Comparison of ENCODE assay signal across 8 cellular contexts in the genomic region with DNA sequence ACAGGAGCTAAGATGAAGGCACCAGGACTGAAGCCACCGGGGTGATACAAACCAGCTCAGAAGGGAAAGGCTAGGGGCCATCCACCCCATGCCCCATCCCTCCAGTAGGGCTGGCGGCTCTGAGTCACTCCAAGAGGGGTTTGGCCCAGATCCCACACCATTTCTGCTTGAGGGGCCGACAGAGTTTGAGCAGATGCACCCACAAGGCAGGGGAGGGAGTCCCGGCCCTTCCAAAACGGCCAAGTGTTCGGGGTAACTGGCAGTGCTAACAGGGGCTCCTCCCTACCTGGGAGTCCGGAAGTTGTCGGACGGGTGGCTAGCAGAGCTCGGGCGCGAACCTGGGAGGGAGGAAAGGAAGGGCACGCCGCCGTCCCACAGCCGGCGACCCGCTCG. TPM values are rescaled to one million over a fixed set of nuclear protein-coding genes. Genes with fewer than 3 reads are reported as not detected.
A peak's percentile ranks its signal among the peaks of the same experiment; 100 is the strongest.
DNase-seq lines count a peak whose midpoint lies in the region; ATAC-seq and TF ChIP-seq lines count a peak whose summit lies in the region.

No MANE protein-coding gene starts in this region.

- CTCF ChIA-PET in BJ (lab: Yijun Ruan, JAX) = interaction anchor here (0.6 to 1.4 kb wide), 3 partner anchors 45 to 110 kb away, joined by 3 to 4 read pairs (median 4); a partner anchor contains a TSS

- no peaks in the 10 kb centered on the region for H3K9me3 ChIP-seq in fibroblast of lung (ENCODE audit: control insufficient read depth, insufficient read depth, low read depth, low read length)
- H3K9me3 ChIP-seq in neuronal stem cell (replicated peaks in 1 of 2; ENCODE audit: control insufficient read depth in 2 of 2, insufficient read depth in 1 of 2, low read depth in 1 of 2, low read length in 2 of 2) = no peaks in the 10 kb centered on the region

- DNase-seq in BJ (ENCODE audit: low read depth) (no peak), fibroblast of lung (ENCODE audit: low read depth in 2 of 2) (peak; percentile 49 to 60), neuronal stem cell (ENCODE audit: low spot score) (no peak), SIG-M5 (lab: John Stamatoyannopoulos, UW) (no peak)

- H2BK120ac ChIP-seq in neuronal stem cell (ENCODE audit: low read depth, low read length) = no peak overlapping the region

- peak overlapping the region; percentile 61 for H3K27ac ChIP-seq in fibroblast of lung (ENCODE audit: insufficient read depth, low read length)
- no peak overlapping the region for H3K27ac ChIP-seq in neuronal stem cell (replicated peaks; ENCODE audit: low read length)

- ATAC-seq in GM19324 (IDR thresholded peaks at IDR 0.05; ENCODE audit: low FRiP score, unreplicated experiment) (peak; percentile 14), HG03460 (IDR thresholded peaks at IDR 0.05; ENCODE audit: unreplicated experiment) (peak; percentile 20), HG03097 (IDR thresholded peaks at IDR 0.05; ENCODE audit: low FRiP score, unreplicated experiment) (no peak)
- peak; percentile 15 to 17 for ATAC-seq in activated CD4-positive, CD25-positive, alpha-beta regulatory T cell treated with anti-CD3 and anti-CD28 coated beads, Interleukin-2, amount 50 U/mL, for 24 hours

- H3K27me3 ChIP-seq in BJ (ENCODE audit: control insufficient read depth, insufficient read depth, low read length) (no peaks in the 10 kb centered on the region), fibroblast of lung (ENCODE audit: control insufficient read depth, insufficient read depth, low read length) (no peaks in the 10 kb centered on the region), neuronal stem cell (ENCODE audit: control insufficient read depth in 3 of 3, insufficient read depth in 3 of 3, low read depth in 1 of 3, low read length in 3 of 3) (no peaks in the 10 kb centered on the region)

- no peak overlapping the region for H2AFZ ChIP-seq in fibroblast of lung (ENCODE audit: low read length)
- H2AFZ ChIP-seq in neuronal stem cell (ENCODE audit: low read length) = peak overlapping the region; percentile 70

- H3K4ac ChIP-seq in neuronal stem cell (ENCODE audit: low read length) = no peak overlapping the region

- no peak overlapping the region for H2BK5ac ChIP-seq in neuronal stem cell (ENCODE audit: low read length)

- H2AK5ac ChIP-seq in neuronal stem cell (ENCODE audit: low read depth, low read length) = no peak overlapping the region

- POLR2A ChIA-PET in BJ (lab: Charles Lee) = no interaction called here

- no peak overlapping the region for H4K8ac ChIP-seq in neuronal stem cell (ENCODE audit: low read depth, low read length)

- TF ChIP-seq CTCF in BJ (IDR thresholded peaks at IDR 0.05; ENCODE audit: insufficient read depth, low read depth, low read length) = no peak
- no peak for TF ChIP-seq CTCF in fibroblast of lung (conservative IDR thresholded peaks at IDR 0.05 in 1 of 2, IDR thresholded peaks at IDR 0.05 in 1 of 2; ENCODE audit: low read depth in 1 of 2, low read length in 2 of 2)

- peak overlapping the region; percentile 71 for H3K18ac ChIP-seq in neuronal stem cell (ENCODE audit: low read length)

- H4K91ac ChIP-seq in neuronal stem cell (ENCODE audit: low read depth, low read length, poor library complexity) = no peak overlapping the region

- H3K9ac ChIP-seq in fibroblast of lung (ENCODE audit: insufficient read depth, low read length) (peak overlapping the region; percentile 66), neuronal stem cell (ENCODE audit: low read depth, low read length, poor library complexity) (peak overlapping the region; percentile 63)

- peaks cover 4% of the 10 kb centered on the region for H3K79me1 ChIP-seq in neuronal stem cell (ENCODE audit: low read depth, low read length)

- peaks cover 4% of the 10 kb centered on the region for H3K79me2 ChIP-seq in fibroblast of lung (ENCODE audit: control insufficient read depth, insufficient read depth, low read length)

- H3K4me1 ChIP-seq in fibroblast of lung (ENCODE audit: control insufficient read depth, extremely low read depth, insufficient read depth, low read length) = peaks cover 2% of the 10 kb centered on the region
- peaks cover 0 to 4% of the 10 kb centered on the region in 2 donors for H3K4me1 ChIP-seq in neuronal stem cell (ENCODE audit: control insufficient read depth in 2 of 2, insufficient read depth in 1 of 2, low read depth in 1 of 2, low read length in 2 of 2)

- no peaks in the 10 kb centered on the region for H4K20me1 ChIP-seq in fibroblast of lung (ENCODE audit: control insufficient read depth, extremely low read depth, insufficient read depth, low read length)

- H3K4me3 ChIP-seq in BJ (ENCODE audit: low read depth, low read length) = peak overlapping the region; percentile 55
- H3K4me3 ChIP-seq in fibroblast of lung (replicated peaks in 1 of 4; ENCODE audit: control extremely low read depth in 1 of 4, insufficient read depth in 1 of 4, low read depth in 3 of 4, low read length in 4 of 4) = peak overlapping the region; percentile 33 to 62 (median 48)
- H3K4me3 ChIP-seq in neuronal stem cell (ENCODE audit: low read length in 2 of 2) = peak overlapping the region; percentile 57 to 77

- no peak overlapping the region for H2BK15ac ChIP-seq in neuronal stem cell (ENCODE audit: low read length)

- H3K14ac ChIP-seq in neuronal stem cell (ENCODE audit: low read length) = no peak overlapping the region

- H2BK12ac ChIP-seq in neuronal stem cell (ENCODE audit: low read length) = no peak overlapping the region

- WGBS in neuronal stem cell (ENCODE audit: extremely low coverage in 2 of 2, insufficient read length in 2 of 2, insufficient replicate concordance in 1 of 2), 2 donors = no CpG with 5 or more reads among the region's 19 CpGs

- H3K4me2 ChIP-seq in fibroblast of lung (ENCODE audit: extremely low read depth, insufficient read depth, low read length) = peak overlapping the region; percentile 85
- peak overlapping the region; percentile 80 for H3K4me2 ChIP-seq in neuronal stem cell (ENCODE audit: insufficient read depth, low read length, poor library complexity, severe bottlenecking)

- no peak overlapping the region for H3K23ac ChIP-seq in neuronal stem cell (ENCODE audit: low read depth, low read length, poor library complexity)

- H3K36me3 ChIP-seq in BJ (ENCODE audit: control insufficient read depth, insufficient read depth, low read length) = peaks cover 6% of the 10 kb centered on the region
- peaks cover 5% of the 10 kb centered on the region for H3K36me3 ChIP-seq in fibroblast of lung (ENCODE audit: control insufficient read depth, insufficient read depth, low read length)
- H3K36me3 ChIP-seq in neuronal stem cell (replicated peaks in 1 of 2; ENCODE audit: control insufficient read depth in 2 of 2, insufficient read depth in 2 of 2, low read length in 2 of 2) = peaks cover under 1 to 8% of the 10 kb centered on the region in 2 donors

RNA-seq across cellular contexts. Expression of a gene that starts 0.4 kb away (rescaled TPM):
- 26.8 and 45.6 TPM in 2 replicates for polyA plus RNA-seq in BJ (2011; rRNA removed)
- polyA minus RNA-seq in BJ (2011; rRNA and poly(A)+ RNA removed) = 22.8 and 26.9 TPM in 2 replicates
- 13.9 and 15.2 TPM in 2 replicates for total RNA-seq in fibroblast of lung
- 15.5 and 16.0 TPM in 2 replicates for polyA plus RNA-seq in fibroblast of lung
- 26.3 and 32.6 TPM in 2 replicates for polyA plus RNA-seq in fibroblast of lung (2012)
- 19.2 and 20.2 TPM in 2 replicates for polyA minus RNA-seq in fibroblast of lung (ENCODE audit: low replicate concordance)
- polyA plus RNA-seq in neuronal stem cell (2013, experiment 1 of 2) = 4.4 TPM
- polyA plus RNA-seq in neuronal stem cell (2013, experiment 2 of 2) = 4.5 TPM

RNA-seq across cellular contexts. Expression of a gene that starts 3.6 kb away (rescaled TPM):
- polyA plus RNA-seq in BJ (2011; rRNA removed) (22.1 and 33.3 TPM in 2 replicates), fibroblast of lung (17.9 and 21.7 TPM in 2 replicates)
- polyA minus RNA-seq in BJ (2011; rRNA and poly(A)+ RNA removed) = 15.4 and 27.1 TPM in 2 replicates
- total RNA-seq in fibroblast of lung = 39.5 and 42.8 TPM in 2 replicates
- 22.1 and 29.2 TPM in 2 replicates for polyA plus RNA-seq in fibroblast of lung (2012)
- 16.3 and 42.9 TPM in 2 replicates for polyA minus RNA-seq in fibroblast of lung (ENCODE audit: low replicate concordance)
- polyA plus RNA-seq in neuronal stem cell (2013, experiment 1 of 2) = 15.7 TPM
- polyA plus RNA-seq in neuronal stem cell (2013, experiment 2 of 2) = 15.4 TPM

RNA-seq across cellular contexts. Expression of a gene that starts 10.9 kb away (rescaled TPM):
- polyA plus RNA-seq in BJ (2011; rRNA removed) (14.4 and 17.8 TPM in 2 replicates), fibroblast of lung (6.1 and 6.4 TPM in 2 replicates)
- 3.4 and 5.6 TPM in 2 replicates for polyA minus RNA-seq in BJ (2011; rRNA and poly(A)+ RNA removed)
- 13.4 and 20.5 TPM in 2 replicates for total RNA-seq in fibroblast of lung
- polyA plus RNA-seq in fibroblast of lung (2012) = 19.1 and 19.4 TPM in 2 replicates
- 9.9 and 10.4 TPM in 2 replicates for polyA minus RNA-seq in fibroblast of lung (ENCODE audit: low replicate concordance)
- polyA plus RNA-seq in neuronal stem cell (2013, experiment 1 of 2) = 26.6 TPM
- 28.1 TPM for polyA plus RNA-seq in neuronal stem cell (2013, experiment 2 of 2)

RNA-seq across cellular contexts. Expression of a gene that starts 26.0 kb away (rescaled TPM):
- polyA plus RNA-seq in BJ (2011; rRNA removed) = 17.3 and 34.8 TPM in 2 replicates
- polyA minus RNA-seq in BJ (2011; rRNA and poly(A)+ RNA removed) = 10.7 and 16.4 TPM in 2 replicates
- 30.0 and 30.2 TPM in 2 replicates for total RNA-seq in fibroblast of lung
- 16.5 and 17.3 TPM in 2 replicates for polyA plus RNA-seq in fibroblast of lung
- 27.9 and 31.6 TPM in 2 replicates for polyA plus RNA-seq in fibroblast of lung (2012)
- polyA minus RNA-seq in fibroblast of lung (ENCODE audit: low replicate concordance) = 20.7 and 23.7 TPM in 2 replicates
- 12.9 TPM for polyA plus RNA-seq in neuronal stem cell (2013, experiment 1 of 2)
- 14.6 TPM for polyA plus RNA-seq in neuronal stem cell (2013, experiment 2 of 2)

RNA-seq across cellular contexts. Expression of a gene that starts 31.9 kb away (rescaled TPM):
- polyA plus RNA-seq in BJ (2011; rRNA removed) (16.8 and 36.0 TPM in 2 replicates), fibroblast of lung (18.4 and 24.3 TPM in 2 replicates)
- 63.3 and 73.0 TPM in 2 replicates for polyA minus RNA-seq in BJ (2011; rRNA and poly(A)+ RNA removed)
- 11.6 and 17.8 TPM in 2 replicates for total RNA-seq in fibroblast of lung
- 44.6 and 47.9 TPM in 2 replicates for polyA plus RNA-seq in fibroblast of lung (2012)
- polyA minus RNA-seq in fibroblast of lung (ENCODE audit: low replicate concordance) = 185 and 269 TPM in 2 replicates
- polyA plus RNA-seq in neuronal stem cell (2013, experiment 1 of 2) = 22.3 TPM
- 20.9 TPM for polyA plus RNA-seq in neuronal stem cell (2013, experiment 2 of 2)

Comparison
In these comparisons a context has a peak if more than half of its experiments do, and no peak if none do; other contexts are left out.
1. DNase-seq: peak in fibroblast of lung (2 of 2); none in BJ (single experiment), neuronal stem cell (single experiment) and SIG-M5 (single experiment).
2. Peak in every context shown above with its lines, with median percentiles within 50 percentile points of each other: H3K4me3 ChIP-seq.